8 cellular contexts compared by ENCODE assay signal in genomic region chr17:17590883-17591407, GRCh38. TPM values are rescaled to one million over a fixed set of nuclear protein-coding genes. Genes with fewer than 3 reads are reported as not detected.
DNase-seq lines count a peak whose midpoint lies in the region; TF ChIP-seq lines count a peak whose summit lies in the region.

No MANE protein-coding gene starts in this region.

- H3K27me3 ChIP-seq in stomach, result no peaks in the 10 kb centered on the region

- POLR2A ChIA-PET in GM10248 (lab: Yijun Ruan, JAX), result no interaction called here

- H3K4me3 ChIP-seq in WI38 (ENCODE audit: low read depth, low read length) (peak overlapping the region; percentile 87), iPS-11a (ENCODE audit: low read depth, low read length) (peak overlapping the region; percentile 86), stomach (peak overlapping the region; percentile 79 to 95 (median 86))

- 1% methylated on average over 25 to 28 of the region's 28 CpGs for WGBS in stomach, 5 donors

- CTCF ChIA-PET in GM10248 (lab: Yijun Ruan, JAX), result interaction anchor here (0.9 to 3.4 kb wide), 5 partner anchors 22 to 209 kb away, joined by 3 to 17 read pairs (median 6); partner anchors contain the start of gene RASD1

- TF ChIP-seq EP300 in stomach (IDR thresholded peaks at IDR 0.05), result no peak

- peaks cover 15 to 32% (median 28%) of the 10 kb centered on the region in 4 donors for H3K4me1 ChIP-seq in stomach

- intact Hi-C loops in stomach (cut with DNase I; ENCODE audit: low total_unique reads), result no loop called here

- H3K9me3 ChIP-seq in stomach, result no peaks in the 10 kb centered on the region

- no peak for TF ChIP-seq CTCF in WI38 (IDR thresholded peaks at IDR 0.05; ENCODE audit: low read depth, low read length)
- no peak for TF ChIP-seq CTCF in stomach (IDR thresholded peaks at IDR 0.05)
- TF ChIP-seq CTCF in GM10248 (IDR thresholded peaks at IDR 0.05; ENCODE audit: control extremely low read depth, extremely low read depth, low read depth, missing control alignments), result no peak

- H3K27ac ChIP-seq in stomach, result peak overlapping the region; percentile 86 to 95 (median 92)

- H3K36me3 ChIP-seq in stomach, result no peaks in the 10 kb centered on the region

- no peak for TF ChIP-seq POLR2A in stomach (IDR thresholded peaks at IDR 0.05)

- DNase-seq in activated CD8-positive, alpha-beta memory T cell treated with anti-CD3 and anti-CD28 coated beads, Interleukin-2, amount 50 U/mL, for 1 hour (ENCODE audit: extremely low read depth), result peak; percentile 56
- DNase-seq in activated CD8-positive, alpha-beta memory T cell treated with anti-CD3 and anti-CD28 coated beads for 24 hours, result no peak
- DNase-seq in stomach (no peak), AML-193 (lab: John Stamatoyannopoulos, UW) (no peak), GM10248 (ENCODE audit: extremely low spot score) (no peak)
- DNase-seq in stimulated activated CD4-positive, alpha-beta T cell treated with anti-CD3 and anti-CD28 coated beads, Interleukin-15, amount 100 ng/mL, for 24 hours, result no peak

RNA-seq across cellular contexts. Expression of gene PEMT, which starts 0.6 kb away (rescaled TPM):
- total RNA-seq in stomach, result 10 to 100 TPM in 4 of 5 donors, 1 to 10 TPM in 1; 7.0 to 44.6 (median 30.3) TPM
- polyA plus RNA-seq in stomach, result 10 to 100 TPM; 13.3 to 38.1 (median 23.7) TPM
